In genomic region chr2:60515751-60516226, GRCh38 we compare ENCODE assay signal across 9 cellular contexts. TPM values are rescaled to one million over a fixed set of nuclear protein-coding genes. Genes with fewer than 3 reads are reported as not detected.
DNase-seq lines count a peak whose midpoint lies in the region; FAIRE-seq and TF ChIP-seq lines count a peak whose summit lies in the region.
"Had no signal": no experiment of that assay in that cellular context is flagged by ENCODE, and none has a peak within 500 bp of the region (broad histone marks: within the 10 kb centered on the region; RNA-seq: fewer than 3 reads in every experiment).

No MANE protein-coding gene starts in this region.

- peaks cover 2% of the 10 kb centered on the region; the same call in 1 of the 2 replicates for H3K23me2 ChIP-seq in H1 (ENCODE audit: low read depth, low read length)

- H3K18ac ChIP-seq in H1 (ENCODE audit: extremely low read depth, low read length) = peak overlapping the region; percentile 34

- H3K27me3 ChIP-seq in H1 (replicated peaks in 1 of 4; ENCODE audit: control insufficient read depth in 3 of 4, extremely low read depth in 1 of 4, insufficient read depth in 3 of 4, low read length in 3 of 4) = no peaks in the 10 kb centered on the region
- peaks cover 12% of the 10 kb centered on the region for H3K27me3 ChIP-seq in endodermal cell (ENCODE audit: control insufficient read depth, insufficient read depth, low read length, poor library complexity, severe bottlenecking)

- peak overlapping the region; percentile 85; the same call in 1 of the 2 replicates for H2BK12ac ChIP-seq in H1 (ENCODE audit: low read depth, low read length)

- H3K14ac ChIP-seq in H1 (ENCODE audit: insufficient read length) = no peak overlapping the region

- no peak overlapping the region for H3K4me2 ChIP-seq in H1 (ENCODE audit: insufficient read depth in 1 of 2, low read depth in 2 of 2, low read length in 2 of 2)

- H3K23ac ChIP-seq in H1 (ENCODE audit: insufficient read length) = no peak overlapping the region

- H2AK5ac ChIP-seq in H1 (ENCODE audit: low read depth, low read length) = no peak overlapping the region

- no peaks in the 10 kb centered on the region for H3K9me3 ChIP-seq in H1 (ENCODE audit: insufficient read depth in 2 of 2, low read depth in 1 of 2, low read length in 1 of 2)
- no peaks in the 10 kb centered on the region for H3K9me3 ChIP-seq in endodermal cell (ENCODE audit: control insufficient read depth, low read length)

- H3K9me3 Mint-ChIP-seq in endodermal cell = no peaks in the 10 kb centered on the region

- no peak overlapping the region for H4K91ac ChIP-seq in H1 (replicated peaks; ENCODE audit: insufficient read length, low read length)

- H3K27ac ChIP-seq in H1 (ENCODE audit: low read depth, low read length) = 0 out of 2 replicates have a peak overlapping the region, but pooled peaks have one; percentile 6
- no peak overlapping the region for H3K27ac ChIP-seq in endodermal cell (ENCODE audit: low read depth, low read length)
- H3K27ac ChIP-seq: 22Rv1 had no signal

- no peak for TF ChIP-seq RAD21 in H1 (IDR thresholded peaks at IDR 0.05 in 1 of 2, conservative IDR thresholded peaks at IDR 0.05 in 1 of 2; ENCODE audit: low read depth in 2 of 2, low read length in 2 of 2)

- H3K36me3 Mint-ChIP-seq in endodermal cell (ENCODE audit: low read depth) = no peaks in the 10 kb centered on the region

- POLR2A ChIA-PET in H1 (lab: Charles Lee; ENCODE audit: partially characterized antibody) = no interaction called here

- no peak for TF ChIP-seq EP300 in H1 (IDR thresholded peaks at IDR 0.05; ENCODE audit: borderline replicate concordance in 1 of 2, low read depth in 2 of 2, low read length in 2 of 2)

- no peak overlapping the region for H2AFZ ChIP-seq in H1 (ENCODE audit: low read length)

- H3K4me1 Mint-ChIP-seq in endodermal cell = peaks cover 25% of the 10 kb centered on the region

- H4K20me1 ChIP-seq in H1 (replicated peaks in 1 of 2; ENCODE audit: control insufficient read depth in 1 of 2, insufficient read depth in 2 of 2, low read length in 2 of 2) = peaks cover 7 to 16% of the 10 kb centered on the region in 2 experiments

- peaks cover 12% of the 10 kb centered on the region for H3K27me3 Mint-ChIP-seq in endodermal cell (ENCODE audit: insufficient read depth)

- TF ChIP-seq CTCF in H1 (IDR thresholded peaks at IDR 0.05; ENCODE audit: control extremely low read depth in 1 of 3, insufficient read depth in 1 of 3, low read depth in 1 of 3, low read length in 3 of 3) (no peak), endodermal cell (conservative IDR thresholded peaks at IDR 0.05) (no peak)

- peaks cover 23% of the 10 kb centered on the region for H3K79me1 ChIP-seq in H1 (ENCODE audit: low read depth, low read length)

- no peak overlapping the region for H3K27ac Mint-ChIP-seq in endodermal cell

- peak; percentile 26 for DNase-seq in DMS53 (lab: John Stamatoyannopoulos, UW)
- no peak for DNase-seq in DMS53 treated with DMSO at 0.1 percent for 48 hours (lab: John Stamatoyannopoulos, UW; ENCODE audit: unreplicated experiment)
- DNase-seq in H4 (ENCODE audit: low spot score) = peak; percentile 51
- DNase-seq in M059J (ENCODE audit: low read depth) = peak; percentile 31
- DNase-seq in H1 (ENCODE audit: low read depth in 1 of 2, low spot score in 2 of 2) = peak in 1 of 2 experiments; percentile 39
- DNase-seq in endodermal cell = no peak
- no peak for DNase-seq in mucosa of gallbladder (ENCODE audit: low spot score)
- DNase-seq in NCI-H748 (lab: John Stamatoyannopoulos, UW; ENCODE audit: unreplicated experiment) = no peak

- 97% methylated on average over 6 of the region's 6 CpGs; no CpG with 5 or more reads in 1 of the 2 experiments for WGBS in H1 (ENCODE audit: extremely low coverage in 1 of 2, insufficient coverage in 1 of 2, insufficient read length in 1 of 2, insufficient replicate concordance in 2 of 2, low coverage in 1 of 2, low lambda C conversion rate in 2 of 2, missing lambda C conversion rate in 1 of 2), 2 experiments
- WGBS in endodermal cell (ENCODE audit: insufficient coverage in 1 of 2, insufficient read length in 1 of 2), 2 experiments = 90 to 100% methylated on average over 3 to 6 of the region's 6 CpGs

- no peak for FAIRE-seq in H1 (lab: Jason Lieb, UNC)

- peaks cover 8 to 99% of the 10 kb centered on the region in 2 experiments; a peak in 3 of 4 replicates for H3K79me2 ChIP-seq in H1 (ENCODE audit: control insufficient read depth in 1 of 2, insufficient read depth in 2 of 2, low read length in 2 of 2)

- H2BK120ac ChIP-seq in H1 (replicated peaks; ENCODE audit: low read depth, low read length) = no peak overlapping the region

- H3K56ac ChIP-seq in H1 (replicated peaks; ENCODE audit: insufficient read length, low read depth, low read length) = no peak overlapping the region

- no peak overlapping the region for H4K8ac ChIP-seq in H1 (ENCODE audit: extremely low read depth, insufficient read depth, low read length)

- H2BK15ac ChIP-seq in H1 (ENCODE audit: low read length) = peak overlapping the region; percentile 47; the same call in 1 of the 2 replicates

- peaks cover 22 to 61% (median 48%) of the 10 kb centered on the region in 4 experiments for H3K4me1 ChIP-seq in H1 (replicated peaks in 1 of 4; ENCODE audit: control insufficient read depth in 3 of 4, insufficient read depth in 4 of 4, low read length in 3 of 4)
- peaks cover 17% of the 10 kb centered on the region for H3K4me1 ChIP-seq in endodermal cell (ENCODE audit: control insufficient read depth, insufficient read depth, low read length)

- peaks cover 0 to 20% (median 0%) of the 10 kb centered on the region in 4 experiments; a peak in 3 of 8 replicates for H3K36me3 ChIP-seq in H1 (ENCODE audit: control insufficient read depth in 2 of 4, insufficient read depth in 4 of 4, low read length in 3 of 4)
- no peaks in the 10 kb centered on the region for H3K36me3 ChIP-seq in endodermal cell (ENCODE audit: control insufficient read depth, insufficient read depth, low read length)

- H3K4me3 ChIP-seq in H1 (ENCODE audit: extremely low read depth in 1 of 4, insufficient read depth in 2 of 4, low read depth in 3 of 4, low read length in 4 of 4) = no peak overlapping the region
- H3K4me3 ChIP-seq in endodermal cell (ENCODE audit: low read length) = no peak overlapping the region

- no peak overlapping the region for H3K4me3 Mint-ChIP-seq in endodermal cell

- no peak for TF ChIP-seq POLR2A in H1 (IDR thresholded peaks at IDR 0.05; ENCODE audit: control extremely low read depth in 1 of 2, low read depth in 2 of 2, low read length in 2 of 2)

- no peak overlapping the region for H3K4ac ChIP-seq in H1 (replicated peaks; ENCODE audit: insufficient read length, low read depth, low read length)

- CTCF ChIA-PET in H1 (lab: Charles Lee; ENCODE audit: partially characterized antibody) = interaction anchor here (1.1 to 1.6 kb wide), 5 partner anchors 8 to 69 kb away, joined by 4 to 5 read pairs (median 4); no protein-coding TSS in a partner anchor

- H3K9ac ChIP-seq in H1 (replicated peaks in 1 of 4; ENCODE audit: extremely low read depth in 1 of 4, low read depth in 3 of 4, low read length in 3 of 4) (no peak overlapping the region), endodermal cell (ENCODE audit: extremely low read depth, low read length, poor library complexity, severe bottlenecking) (no peak overlapping the region)

- H2BK20ac ChIP-seq in H1 (ENCODE audit: low read length) = 0 out of 2 replicates have a peak overlapping the region, but pooled peaks have one; percentile 23

- no peak overlapping the region for H2BK5ac ChIP-seq in H1 (ENCODE audit: low read depth, low read length)

- H4K5ac ChIP-seq in H1 (ENCODE audit: insufficient read length, low read depth, low read length) = no peak overlapping the region

TF ChIP-seq in H1, 55 proteins besides CTCF, POLR2A, EP300 and RAD21 (continues in another document):
- no peak for TF ChIP-seq KDM4A (IDR thresholded peaks at IDR 0.05; ENCODE audit: low read depth, low read length, severe bottlenecking)
- no peak for TF ChIP-seq TAF7 (optimal IDR thresholded peaks at IDR 0.05; ENCODE audit: borderline replicate concordance, low read depth, low read length)

RNA-seq across cellular contexts. Expression of gene BCL11A, which starts 37.7 kb away (rescaled TPM):
- 1.1 and 1.3 TPM in 2 replicates for total RNA-seq in H4 (2014; rRNA removed; shearing (Covaris generic))
- total RNA-seq in M059J (2014; rRNA removed; shearing (Covaris generic)) = under 0.01 TPM in 1 of 2 replicates, not detected in the other
- total RNA-seq in H1 (2021; fragmentation: NEBNext Ultra II Directional; extraction: Animal tissue kit (Norgen Biotek cat#: 25700)) = 59.3 and 61.3 TPM in 2 replicates
- 11.9 and 12.2 TPM in 2 replicates for polyA plus RNA-seq in H1 (2011; rRNA removed)
- polyA plus RNA-seq in H1 (2011; cell fraction: cytosol; rRNA removed) = 12.9 TPM
- polyA plus RNA-seq in H1 (2011; cell fraction: nucleus; rRNA removed) = 22.4 TPM
- polyA plus RNA-seq in H1 (2012, experiment 1 of 2) = 23.1 to 35.1 TPM (median 27.2 TPM) in 4 replicates
- 25.7 TPM for polyA plus RNA-seq in H1 (2012, experiment 2 of 2)
- 28.0 TPM for polyA plus RNA-seq in H1 (2013, experiment 1 of 2)
- polyA plus RNA-seq in H1 (2013, experiment 2 of 2) = 29.7 TPM
- 38.6 and 49.0 TPM in 2 replicates for polyA minus RNA-seq in H1 (2011; rRNA and poly(A)+ RNA removed)
- polyA minus RNA-seq in H1 (2011; cell fraction: cytosol; rRNA and poly(A)+ RNA removed) = 30.3 TPM
- 83.2 TPM for polyA minus RNA-seq in H1 (2011; cell fraction: nucleus; rRNA and poly(A)+ RNA removed)
- total RNA-seq in endodermal cell (10 to 100 TPM; 14.7 to 16.3 TPM), mucosa of gallbladder (21.3 TPM)
- 45.3 TPM for polyA plus RNA-seq in endodermal cell (2013, experiment 1 of 2)
- 38.5 TPM for polyA plus RNA-seq in endodermal cell (2013, experiment 2 of 2)

Comparison
In these comparisons a context has a peak if more than half of its experiments do, and no peak if none do; other contexts are left out.
1. DNase-seq: peak in DMS53 (single experiment), H4 (single experiment) and M059J (single experiment); none in DMS53 treated with DMSO at 0.1 percent for 48 hours (single experiment), endodermal cell (single experiment), mucosa of gallbladder (single experiment) and NCI-H748 (single experiment).